In genomic region chr19:459724-460511, GRCh38 we compare ENCODE assay signal across 8 cellular contexts. TPM values are rescaled to one million over a fixed set of nuclear protein-coding genes. Genes with fewer than 3 reads are reported as not detected.
DNase-seq lines count a peak whose midpoint lies in the region; ATAC-seq and TF ChIP-seq lines count a peak whose summit lies in the region.

No MANE protein-coding gene starts in this region.

- H3K79me2 ChIP-seq in mammary epithelial cell (ENCODE audit: insufficient read depth, low read length): no peaks in the 10 kb centered on the region

- dilution Hi-C loops in mammary epithelial cell (cut with HindIII; ENCODE audit: low sequenced_read_pairs): loop anchor here (5.0 kb wide), 1 partner anchor 118 kb away; the partner anchor contains the start of gene MIER2

- H3K27ac Mint-ChIP-seq in T-helper 1 cell treated with Interleukin-12 subunit alpha and Interleukin-12 subunit beta and Interleukin-4 antibody, amounts not matched to agents 30 μg/mL and 1 μg/mL, for 36 hours: no peak overlapping the region

- H3K27me3 ChIP-seq in Peyer's patch (peaks cover 0 to 6% of the 10 kb centered on the region in 2 donors), mammary epithelial cell (ENCODE audit: insufficient read depth, low read length) (peaks cover 4% of the 10 kb centered on the region), skeletal muscle tissue (ENCODE audit: control insufficient read depth in 3 of 3, insufficient read depth in 3 of 3, low read length in 3 of 3) (peaks cover 0 to 16% (median 11%) of the 10 kb centered on the region in 3 donors)

- no peak overlapping the region for H3K9ac ChIP-seq in mammary epithelial cell (ENCODE audit: insufficient read depth, low read length)
- peak overlapping the region; percentile 65 to 80 (median 77) for H3K9ac ChIP-seq in skeletal muscle tissue (ENCODE audit: low read depth in 1 of 3, low read length in 3 of 3)

- peak overlapping the region; percentile 14 for H3K4me3 Mint-ChIP-seq in T-helper 1 cell treated with Interleukin-12 subunit alpha and Interleukin-12 subunit beta and Interleukin-4 antibody, amounts not matched to agents 30 μg/mL and 1 μg/mL, for 36 hours

- H2AFZ ChIP-seq in mammary epithelial cell (ENCODE audit: low read depth, low read length): peak overlapping the region; percentile 70

- H3K27ac ChIP-seq in Peyer's patch (peak overlapping the region; percentile 42 to 84 (median 75)), mammary epithelial cell (ENCODE audit: insufficient read depth, low read depth, low read length) (no peak overlapping the region), skeletal muscle tissue (ENCODE audit: low read depth, low read length) (peak overlapping the region; percentile 72)

- no peak for ATAC-seq in HG03565 (IDR thresholded peaks at IDR 0.05; ENCODE audit: unreplicated experiment)

- BruUV-seq in mammary epithelial cell (replicated peaks; lab: Mats Ljungman, UMichigan): no TSS peak

- no peaks in the 10 kb centered on the region for H3K9me3 Mint-ChIP-seq in T-helper 1 cell treated with Interleukin-12 subunit alpha and Interleukin-12 subunit beta and Interleukin-4 antibody, amounts not matched to agents 30 μg/mL and 1 μg/mL, for 36 hours

- intact Hi-C loops in mammary epithelial cell (cut with micrococcal nuclease): no loop called here

- no peaks in the 10 kb centered on the region for H3K36me3 Mint-ChIP-seq in T-helper 1 cell treated with Interleukin-12 subunit alpha and Interleukin-12 subunit beta and Interleukin-4 antibody, amounts not matched to agents 30 μg/mL and 1 μg/mL, for 36 hours (ENCODE audit: low read depth)

- peak overlapping the region; percentile 71 for H3K4me2 ChIP-seq in mammary epithelial cell (ENCODE audit: insufficient read depth, low read depth, low read length)

- H3K36me3 ChIP-seq in Peyer's patch (no peaks in the 10 kb centered on the region), mammary epithelial cell (ENCODE audit: insufficient read depth, low read length) (no peaks in the 10 kb centered on the region), skeletal muscle tissue (ENCODE audit: control insufficient read depth in 3 of 3, insufficient read depth in 3 of 3, low read length in 3 of 3) (no peaks in the 10 kb centered on the region)

- CTCF ChIA-PET in mammary epithelial cell (lab: Charles Lee; ENCODE audit: low non-redundant PET): no interaction called here

- 12% methylated on average over 16 of the region's 66 CpGs for WGBS in mammary epithelial cell (ENCODE audit: low coverage, missing lambda C conversion rate)

- H3K4me1 ChIP-seq in Peyer's patch (peaks cover 3 to 14% (median 11%) of the 10 kb centered on the region in 4 donors), mammary epithelial cell (ENCODE audit: insufficient read depth, low read length) (peaks cover 6% of the 10 kb centered on the region), skeletal muscle tissue (ENCODE audit: control insufficient read depth in 3 of 3, insufficient read depth in 3 of 3, low read length in 3 of 3) (peaks cover 0 to 8% (median 8%) of the 10 kb centered on the region in 3 donors)

- in situ Hi-C loops in mammary epithelial cell (cut with MboI; ENCODE audit: low sequenced_read_pairs in 2 of 2): no loop called here

- peak overlapping the region; percentile 41 to 82 (median 62) for H3K4me3 ChIP-seq in Peyer's patch
- H3K4me3 ChIP-seq in mammary epithelial cell (replicated peaks in 1 of 3; ENCODE audit: insufficient read depth in 1 of 3, low read depth in 2 of 3, low read length in 3 of 3): peak overlapping the region; percentile 39 to 67 (median 57)
- peak overlapping the region; percentile 39 to 76 (median 72) for H3K4me3 ChIP-seq in skeletal muscle tissue (ENCODE audit: low read length in 3 of 3)

- TF ChIP-seq CTCF in Peyer's patch (IDR thresholded peaks at IDR 0.05) (peak in 1 of 6 experiments; percentile 4), mammary epithelial cell (conservative IDR thresholded peaks at IDR 0.05 in 1 of 2, IDR thresholded peaks at IDR 0.05 in 1 of 2; ENCODE audit: extremely low read depth in 1 of 2, insufficient read depth in 1 of 2, low read depth in 1 of 2, low read length in 2 of 2) (no peak)

- DNase-seq in T-helper 1 cell: no peak
- peak in 2 of 3 donors; percentile 56 to 77 for DNase-seq in Peyer's patch
- no peak for DNase-seq in mammary epithelial cell
- peak; percentile 77 for DNase-seq in islet precursor cell
- DNase-seq in NOMO-1 (lab: John Stamatoyannopoulos, UW; ENCODE audit: unreplicated experiment in 2 of 2): no peak

- peak; percentile 35 to 37 for TF ChIP-seq POLR2A in Peyer's patch (IDR thresholded peaks at IDR 0.05)

- H4K20me1 ChIP-seq in mammary epithelial cell (ENCODE audit: insufficient read depth, low read length): no peaks in the 10 kb centered on the region

- H3K9me3 ChIP-seq in Peyer's patch (no peaks in the 10 kb centered on the region), mammary epithelial cell (replicated peaks; ENCODE audit: insufficient read depth, low read length) (no peaks in the 10 kb centered on the region), skeletal muscle tissue (ENCODE audit: control insufficient read depth in 3 of 3, low read length in 3 of 3) (no peaks in the 10 kb centered on the region)

- H3K27me3 Mint-ChIP-seq in T-helper 1 cell treated with Interleukin-12 subunit alpha and Interleukin-12 subunit beta and Interleukin-4 antibody, amounts not matched to agents 30 μg/mL and 1 μg/mL, for 36 hours (ENCODE audit: low read depth): peaks cover 20% of the 10 kb centered on the region

- H3K4me1 Mint-ChIP-seq in T-helper 1 cell treated with Interleukin-12 subunit alpha and Interleukin-12 subunit beta and Interleukin-4 antibody, amounts not matched to agents 30 μg/mL and 1 μg/mL, for 36 hours (ENCODE audit: low read depth): no peaks in the 10 kb centered on the region

RNA-seq across cellular contexts. Expression of gene SHC2, which starts 0.9 kb away (rescaled TPM):
- total RNA-seq in Peyer's patch (10 to 100 TPM in 3 of 4 donors, 1 to 10 TPM in 1; 9.5 to 33.0 (median 18.3) TPM), mammary epithelial cell (1 to 10 TPM in 1 of 2 donors, under 1 TPM in 1; 0.68 to 1.3 TPM), skeletal muscle tissue (7.8 TPM)
- polyA plus RNA-seq in mammary epithelial cell: 0.10 TPM
- polyA minus RNA-seq in mammary epithelial cell: not detected

RNA-seq across cellular contexts. Expression of gene MADCAM1, which starts 36.4 kb away (rescaled TPM):
- total RNA-seq in Peyer's patch (10 to 100 TPM in 1 of 4 donors, 1 to 10 TPM in 3; 1.4 to 25.6 (median 5.1) TPM), mammary epithelial cell (under 1 TPM in 1 of 2 donors, not detected in 1; 0.33 TPM), skeletal muscle tissue (2.6 TPM)
- polyA plus RNA-seq in mammary epithelial cell: 0.02 TPM
- not detected for polyA minus RNA-seq in mammary epithelial cell

RNA-seq across cellular contexts. Expression of gene TPGS1, which starts 47.4 kb away (rescaled TPM):
- total RNA-seq in Peyer's patch (10 to 100 TPM; 11.6 to 35.7 (median 24.2) TPM), mammary epithelial cell (10 to 100 TPM; 15.2 to 29.2 TPM), skeletal muscle tissue (24.5 TPM)
- 4.2 TPM for polyA plus RNA-seq in mammary epithelial cell
- 1.4 TPM for polyA minus RNA-seq in mammary epithelial cell

RNA-seq across cellular contexts. Expression of gene C2CD4C, which starts 51.0 kb away (rescaled TPM):
- under 1 TPM in 2 of 4 donors, not detected in 2; 0.47 to 0.80 TPM for total RNA-seq in Peyer's patch
- 1 to 10 TPM in 1 of 2 donors, under 1 TPM in 1; 0.33 to 1.8 TPM for total RNA-seq in mammary epithelial cell
- polyA plus RNA-seq in mammary epithelial cell: 0.39 TPM
- polyA minus RNA-seq in mammary epithelial cell: not detected
- total RNA-seq in skeletal muscle tissue: 0.52 TPM

Comparison
In these comparisons a context has a peak if more than half of its experiments do, and no peak if none do; other contexts are left out.
1. DNase-seq: peak in Peyer's patch (2 of 3) and islet precursor cell (single experiment); none in T-helper 1 cell (0 of 5), mammary epithelial cell (single experiment) and NOMO-1 (0 of 2).
2. Peak in every context shown above with its lines, with median percentiles within 50 percentile points of each other: H3K4me3 ChIP-seq.